ENCODE assay signal across 8 cellular contexts in the genomic region with DNA sequence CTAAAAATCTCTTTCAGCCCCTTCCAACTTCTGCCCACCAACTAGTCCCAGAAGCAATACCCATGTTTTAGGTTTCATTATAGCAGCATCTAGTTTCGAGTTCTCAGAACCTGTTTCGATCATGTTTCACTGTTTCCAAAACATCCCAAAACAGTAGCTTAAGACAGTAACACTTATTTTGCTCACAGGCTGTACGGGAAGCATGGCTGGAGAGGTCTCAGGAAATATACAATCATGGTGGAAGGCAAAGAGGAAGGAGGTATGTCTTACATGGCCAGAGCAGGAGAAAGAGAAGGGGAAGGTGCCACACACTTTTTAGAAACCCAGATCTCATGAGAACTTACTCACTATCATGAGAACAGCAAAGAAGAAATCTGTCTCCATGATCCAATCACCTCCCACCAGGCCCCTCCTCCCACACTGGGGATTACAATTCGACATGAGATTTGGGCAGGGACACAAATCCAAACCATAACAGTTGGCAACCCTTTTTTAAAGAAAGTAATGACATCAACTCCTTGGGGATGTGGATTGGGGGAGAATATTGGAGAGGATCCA.
DNase-seq lines count a peak whose midpoint lies in the region; ATAC-seq, FAIRE-seq and TF ChIP-seq lines count a peak whose summit lies in the region.

No MANE protein-coding gene starts in this region.

- 30% methylated on average over 4 of the region's 4 CpGs for WGBS in K562 (ENCODE audit: insufficient coverage, low coverage, missing lambda C conversion rate)
- 39% methylated on average over 4 of the region's 4 CpGs for WGBS in SK-N-SH (ENCODE audit: low lambda C conversion rate)

- no peak for FAIRE-seq in K562 (lab: Jason Lieb, UNC)

- H3K9me3 ChIP-seq in K562 (replicated peaks; ENCODE audit: control insufficient read depth, insufficient read depth, low read depth, low read length) (no peaks in the 10 kb centered on the region), SK-N-SH (no peaks in the 10 kb centered on the region)

- no peaks in the 10 kb centered on the region for H3F3A ChIP-seq in SK-N-SH (replicated peaks; ENCODE audit: insufficient read depth)

- no peaks in the 10 kb centered on the region for H4K20me1 ChIP-seq in K562 (replicated peaks; ENCODE audit: control insufficient read depth, insufficient read depth, low read length)
- no peaks in the 10 kb centered on the region for H4K20me1 ChIP-seq in SK-N-SH (ENCODE audit: insufficient read depth)

- intact Hi-C loops in K562 (cut with micrococcal nuclease): no loop called here

- in situ Hi-C loops in K562 (cut with MboI): no loop called here

- CTCF ChIA-PET in K562 (lab: Yijun Ruan, JAX; ENCODE audit: low intra/inter-chr PET ratio) (no interaction called here), SK-N-SH (lab: Yijun Ruan, JAX) (no interaction called here), GM10248 (lab: Yijun Ruan, JAX) (interaction anchor here (1.0 to 3.4 kb wide), 5 partner anchors 10 to 130 kb away, joined by 3 to 16 read pairs (median 3); no protein-coding TSS in a partner anchor)

- TF ChIP-seq RAD21 in K562 (CRISPR knock-in tag; conservative IDR thresholded peaks at IDR 0.05 in 1 of 2, IDR thresholded peaks at IDR 0.05 in 1 of 2) (no peak), SK-N-SH (IDR thresholded peaks at IDR 0.05; ENCODE audit: low read length) (no peak)

- DNase-seq in NCI-H2171 treated with DMSO at 0.1 percent for 48 hours (lab: John Stamatoyannopoulos, UW) (peak; percentile 21), NCI-H2171 (lab: John Stamatoyannopoulos, UW) (no peak), K562 (ENCODE audit: extremely low read depth in 1 of 4, low spot score in 3 of 4) (no peak), SK-N-SH (no peak), GM10248 (ENCODE audit: extremely low spot score) (no peak)
- DNase-seq in stimulated activated CD4-positive, alpha-beta T cell treated with anti-CD3 and anti-CD28 coated beads, Interleukin-2, amount 100 ng/mL, for 48 hours: no peak

- TF ChIP-seq EP300 in K562 (IDR thresholded peaks at IDR 0.05; ENCODE audit: low read length) (no peak), SK-N-SH (IDR thresholded peaks at IDR 0.05; ENCODE audit: borderline replicate concordance in 1 of 2, low read depth in 1 of 2, low read length in 1 of 2) (no peak)

- POLR2A ChIA-PET in K562 (lab: Yijun Ruan, JAX): interaction anchor here (0.9 kb wide), 1 partner anchor 29 kb away, joined by 3 read pairs; no protein-coding TSS in a partner anchor
- POLR2A ChIA-PET in SK-N-SH (lab: Yijun Ruan, JAX): no interaction called here
- POLR2A ChIA-PET in GM10248 (lab: Yijun Ruan, JAX): interaction anchor here (0.6 to 1.6 kb wide), 4 partner anchors 12 to 298 kb away, joined by 3 to 6 read pairs (median 3); a partner anchor contains a TSS

- H3K36me3 ChIP-seq in K562 (ENCODE audit: control insufficient read depth, insufficient read depth, low read length): no peaks in the 10 kb centered on the region
- no peaks in the 10 kb centered on the region for H3K36me3 ChIP-seq in SK-N-SH (replicated peaks in 1 of 2; ENCODE audit: control insufficient read depth in 1 of 2, insufficient read depth in 2 of 2, low read length in 1 of 2)

- H3K79me2 ChIP-seq in K562 (ENCODE audit: control insufficient read depth, insufficient read depth, low read length): no peaks in the 10 kb centered on the region
- H3K79me2 ChIP-seq in SK-N-SH (ENCODE audit: insufficient read depth): no peaks in the 10 kb centered on the region

- ATAC-seq in GM21515 (IDR thresholded peaks at IDR 0.05; ENCODE audit: unreplicated experiment) (peak; percentile 81), HG03159 (IDR thresholded peaks at IDR 0.05; ENCODE audit: unreplicated experiment) (peak; percentile 75), K562 (no peak)

- no peaks in the 10 kb centered on the region for H3K9me2 ChIP-seq in SK-N-SH

- H3K27ac ChIP-seq in K562 (ENCODE audit: extremely low read depth, low read depth, low read length): no peak overlapping the region
- H3K27ac ChIP-seq in SK-N-SH (ENCODE audit: low read depth in 2 of 2, low read length in 1 of 2): no peak overlapping the region

- TF ChIP-seq CTCF in K562 (IDR thresholded peaks at IDR 0.05 in 2 of 3, conservative IDR thresholded peaks at IDR 0.05 in 1 of 3; ENCODE audit: insufficient read depth in 2 of 3, low read depth in 1 of 3, low read length in 3 of 3): no peak
- TF ChIP-seq CTCF in SK-N-SH (IDR thresholded peaks at IDR 0.05): no peak
- no peak for TF ChIP-seq CTCF in GM10248 (IDR thresholded peaks at IDR 0.05; ENCODE audit: control extremely low read depth, extremely low read depth, low read depth, missing control alignments)

- H3K4me2 ChIP-seq in K562 (ENCODE audit: insufficient read depth, low read length): no peak overlapping the region
- no peak overlapping the region for H3K4me2 ChIP-seq in SK-N-SH

- H3K27me3 ChIP-seq in K562 (ENCODE audit: control insufficient read depth in 2 of 2, insufficient read depth in 2 of 2, low read length in 2 of 2) (no peaks in the 10 kb centered on the region), SK-N-SH (ENCODE audit: insufficient read depth) (no peaks in the 10 kb centered on the region)

- BruUV-seq in K562 (replicated peaks; lab: Mats Ljungman, UMichigan): no TSS peak

- H3K9me1 ChIP-seq in K562 (ENCODE audit: control insufficient read depth, insufficient read depth, low read length): no peaks in the 10 kb centered on the region

- H3K4me3 ChIP-seq in K562: no peak overlapping the region
- no peak overlapping the region for H3K4me3 ChIP-seq in SK-N-SH (ENCODE audit: low read depth in 2 of 2, low read length in 1 of 2)

- no peak overlapping the region for H3K9ac ChIP-seq in K562 (ENCODE audit: insufficient read depth in 1 of 2, low read depth in 2 of 2, low read length in 2 of 2)
- H3K9ac ChIP-seq in SK-N-SH: no peak overlapping the region

- no peak for TF ChIP-seq POLR2A in K562 (conservative IDR thresholded peaks at IDR 0.05)

- H3K4me1 ChIP-seq in K562 (replicated peaks in 1 of 2; ENCODE audit: control insufficient read depth in 2 of 2, insufficient read depth in 2 of 2, low read length in 2 of 2): peaks cover 0 to 3% of the 10 kb centered on the region in 2 experiments; a peak in 2 of 5 replicates
- H3K4me1 ChIP-seq in SK-N-SH (ENCODE audit: control insufficient read depth in 1 of 2, insufficient read depth in 2 of 2, low read depth in 1 of 2, low read length in 1 of 2): no peaks in the 10 kb centered on the region

- H2AFZ ChIP-seq in K562 (ENCODE audit: low read depth, low read length) (0 out of 2 replicates have a peak overlapping the region, but pooled peaks have one; percentile 11), SK-N-SH (ENCODE audit: low read depth) (no peak overlapping the region)

TF ChIP-seq in K562, 482 proteins besides CTCF, POLR2A, EP300 and RAD21 (continues in another document):
- TF ChIP-seq NCOA4 (IDR thresholded peaks at IDR 0.05; ENCODE audit: partially characterized antibody): no peak
- no peak for TF ChIP-seq SMARCA4 (IDR thresholded peaks at IDR 0.05)
- no peak for TF ChIP-seq SIX5 (IDR thresholded peaks at IDR 0.05; ENCODE audit: borderline replicate concordance in 1 of 2, insufficient read depth in 1 of 2, low read depth in 1 of 2, low read length in 2 of 2)
- TF ChIP-seq, protein P1, sequence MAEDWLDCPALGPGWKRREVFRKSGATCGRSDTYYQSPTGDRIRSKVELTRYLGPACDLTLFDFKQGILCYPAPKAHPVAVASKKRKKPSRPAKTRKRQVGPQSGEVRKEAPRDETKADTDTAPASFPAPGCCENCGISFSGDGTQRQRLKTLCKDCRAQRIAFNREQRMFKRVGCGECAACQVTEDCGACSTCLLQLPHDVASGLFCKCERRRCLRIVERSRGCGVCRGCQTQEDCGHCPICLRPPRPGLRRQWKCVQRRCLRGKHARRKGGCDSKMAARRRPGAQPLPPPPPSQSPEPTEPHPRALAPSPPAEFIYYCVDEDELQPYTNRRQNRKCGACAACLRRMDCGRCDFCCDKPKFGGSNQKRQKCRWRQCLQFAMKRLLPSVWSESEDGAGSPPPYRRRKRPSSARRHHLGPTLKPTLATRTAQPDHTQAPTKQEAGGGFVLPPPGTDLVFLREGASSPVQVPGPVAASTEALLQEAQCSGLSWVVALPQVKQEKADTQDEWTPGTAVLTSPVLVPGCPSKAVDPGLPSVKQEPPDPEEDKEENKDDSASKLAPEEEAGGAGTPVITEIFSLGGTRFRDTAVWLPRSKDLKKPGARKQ (CRISPR knock-in tag; IDR thresholded peaks at IDR 0.05): no peak

TF ChIP-seq in SK-N-SH, 30 proteins besides CTCF, POLR2A, EP300 and RAD21:
- TF ChIP-seq FOXM1 (IDR thresholded peaks at IDR 0.05; ENCODE audit: low read depth) (no peak), TCF12 (IDR thresholded peaks at IDR 0.05) (no peak)
